11 cellular contexts compared by ENCODE assay signal in genomic region chr11:64028398-64029115, GRCh38. TPM values are rescaled to one million over a fixed set of nuclear protein-coding genes. Genes with fewer than 3 reads are reported as not detected.
DNase-seq lines count a peak whose midpoint lies in the region; ATAC-seq, FAIRE-seq and TF ChIP-seq lines count a peak whose summit lies in the region.
"Had no signal": no experiment of that assay in that cellular context is flagged by ENCODE, and none has a peak within 500 bp of the region (broad histone marks: within the 10 kb centered on the region; RNA-seq: fewer than 3 reads in every experiment).

No MANE protein-coding gene starts in this region.

- no peak for TF ChIP-seq CTCF in RWPE2 (IDR thresholded peaks at IDR 0.05; ENCODE audit: poor library complexity, severe bottlenecking)
- no peak for TF ChIP-seq CTCF in GM13976 (IDR thresholded peaks at IDR 0.05; ENCODE audit: borderline replicate concordance, control extremely low read depth, extremely low read depth, insufficient read depth, missing control alignments)

- in situ Hi-C loops in GM13976 (cut with MboI; ENCODE audit: low sequenced_read_pairs, unreplicated experiment) = no loop called here

- DNase-seq in D341Med (ENCODE audit: low spot score) = peak; percentile 67
- DNase-seq in RWPE2 (ENCODE audit: low spot score) = no peak
- peak; percentile 89 for DNase-seq in islet precursor cell
- DNase-seq in GM13976 (ENCODE audit: low spot score) = no peak
- no peak for DNase-seq in NCI-H1694 (lab: John Stamatoyannopoulos, UW)
- no peak for DNase-seq in GM12891 (ENCODE audit: insufficient read length, low spot score)
- DNase-seq: mammary epithelial cell had no signal

- no peaks in the 10 kb centered on the region for H3K9me3 ChIP-seq in HUES64 (ENCODE audit: insufficient read depth, low read depth, low read length)
- no peaks in the 10 kb centered on the region for H3K9me3 ChIP-seq in RWPE2 (ENCODE audit: severe bottlenecking)
- H3K9me3 ChIP-seq: upper lobe of left lung had no signal

- no peak for TF ChIP-seq POLR2A in GM12891 (IDR thresholded peaks at IDR 0.05; ENCODE audit: low read depth, low read length)

- WGBS in HUES64 = 14% methylated on average over 22 of the region's 22 CpGs

- no peak for FAIRE-seq in GM12891 (lab: Jason Lieb, UNC)

- ATAC-seq in RWPE2 (ENCODE audit: low read depth) = 0 out of 3 replicates have a peak, but pooled peaks have one; percentile 21
- ATAC-seq in HG02623 (IDR thresholded peaks at IDR 0.05; ENCODE audit: unreplicated experiment) = no peak

- H3K27me3 ChIP-seq in HUES64 (ENCODE audit: insufficient read depth, low read length) = peaks cover 47% of the 10 kb centered on the region
- peaks cover 8% of the 10 kb centered on the region for H3K27me3 ChIP-seq in RWPE2 (ENCODE audit: insufficient read depth, poor library complexity, severe bottlenecking)

- H3K36me3 ChIP-seq in HUES64 (ENCODE audit: insufficient read depth, low read length) (no peaks in the 10 kb centered on the region), RWPE2 (ENCODE audit: low read depth) (no peaks in the 10 kb centered on the region)
- H3K36me3 ChIP-seq: upper lobe of left lung had no signal

- H3K27ac ChIP-seq in HUES64 (ENCODE audit: low read depth, low read length) (peak overlapping the region; percentile 34; the same call in 1 of the 2 replicates), RWPE2 (ENCODE audit: poor library complexity, severe bottlenecking) (no peak overlapping the region)
- H3K27ac ChIP-seq: epithelial cell of prostate, upper lobe of left lung had no signal

- peaks cover 38% of the 10 kb centered on the region for H3K4me1 ChIP-seq in HUES64 (ENCODE audit: insufficient read depth, low read length)
- H3K4me1 ChIP-seq in RWPE2 (ENCODE audit: insufficient read depth, poor library complexity, severe bottlenecking) = no peaks in the 10 kb centered on the region

- H3K9ac ChIP-seq in HUES64 (ENCODE audit: low read depth, low read length) = no peak overlapping the region

- H3K4me3 ChIP-seq in HUES64 (ENCODE audit: low read length) (no peak overlapping the region), RWPE2 (ENCODE audit: severe bottlenecking) (no peak overlapping the region)

TF ChIP-seq in GM12891, 5 proteins besides CTCF, POLR2A, EP300 and RAD21:
- TF ChIP-seq POU2F2 (IDR thresholded peaks at IDR 0.05; ENCODE audit: low read depth, low read length) (no peak), TAF1 (IDR thresholded peaks at IDR 0.05; ENCODE audit: low read depth, low read length) (no peak), SPI1 (IDR thresholded peaks at IDR 0.05; ENCODE audit: low read depth, low read length) (no peak)
TF ChIP-seq in GM12891: peak in this region for 0.

RNA-seq across cellular contexts. Expression of gene FLRT1, which starts 7.2 kb away (rescaled TPM):
- polyA plus RNA-seq in HUES64 (2013, experiment 1 of 2) = 0.45 TPM
- 0.57 TPM for polyA plus RNA-seq in HUES64 (2013, experiment 2 of 2)
- polyA plus RNA-seq in GM12891 (2012; ENCODE audit: low read depth, missing spikeins) = 0.05 TPM

RNA-seq across cellular contexts. Expression of gene OTUB1, which starts 42.3 kb away (rescaled TPM):
- polyA plus RNA-seq in HUES64 (2013, experiment 1 of 2) = 120 TPM
- polyA plus RNA-seq in HUES64 (2013, experiment 2 of 2) = 114 TPM
- polyA plus RNA-seq in GM12891 (2012; ENCODE audit: low read depth, missing spikeins) = 96.4 TPM

RNA-seq across cellular contexts. Expression of gene COX8A, which starts 54.1 kb away (rescaled TPM):
- 427 TPM for polyA plus RNA-seq in HUES64 (2013, experiment 1 of 2)
- 435 TPM for polyA plus RNA-seq in HUES64 (2013, experiment 2 of 2)
- 751 TPM for polyA plus RNA-seq in GM12891 (2012; ENCODE audit: low read depth, missing spikeins)

Comparison
In these comparisons a context has a peak if more than half of its experiments do, and no peak if none do; other contexts are left out.
1. DNase-seq: peak in D341Med (single experiment) and islet precursor cell (single experiment); none in RWPE2 (single experiment), GM13976 (single experiment), NCI-H1694 (single experiment) and GM12891 (single experiment).